Comparison of ENCODE assay signal across 2 cellular contexts in genomic region chr2:69077224-69077953, GRCh38.
TF ChIP-seq lines count a peak whose summit lies in the region.

No MANE protein-coding gene starts in this region.

TF ChIP-seq in H1, 55 proteins besides CTCF, POLR2A, EP300 and RAD21:
- no peak for TF ChIP-seq ZNF274 (IDR thresholded peaks at IDR 0.05; ENCODE audit: borderline replicate concordance, extremely low read depth, low read length)
- TF ChIP-seq SAP30 (IDR thresholded peaks at IDR 0.05; ENCODE audit: insufficient read depth, insufficient replicate concordance, low read length): no peak
- no peak for TF ChIP-seq MAX (IDR thresholded peaks at IDR 0.05)

TF ChIP-seq in GM12891, 5 proteins besides CTCF, POLR2A, EP300 and RAD21:
- TF ChIP-seq TAF1 (IDR thresholded peaks at IDR 0.05; ENCODE audit: low read depth, low read length) (no peak), PAX5 (IDR thresholded peaks at IDR 0.05; ENCODE audit: insufficient read depth, low read length, severe bottlenecking) (no peak), POU2F2 (IDR thresholded peaks at IDR 0.05; ENCODE audit: low read depth, low read length) (no peak), SPI1 (IDR thresholded peaks at IDR 0.05; ENCODE audit: low read depth, low read length) (no peak), POLR2AphosphoS5 (IDR thresholded peaks at IDR 0.05; ENCODE audit: low read depth, low read length) (no peak)
